In the genomic region with DNA sequence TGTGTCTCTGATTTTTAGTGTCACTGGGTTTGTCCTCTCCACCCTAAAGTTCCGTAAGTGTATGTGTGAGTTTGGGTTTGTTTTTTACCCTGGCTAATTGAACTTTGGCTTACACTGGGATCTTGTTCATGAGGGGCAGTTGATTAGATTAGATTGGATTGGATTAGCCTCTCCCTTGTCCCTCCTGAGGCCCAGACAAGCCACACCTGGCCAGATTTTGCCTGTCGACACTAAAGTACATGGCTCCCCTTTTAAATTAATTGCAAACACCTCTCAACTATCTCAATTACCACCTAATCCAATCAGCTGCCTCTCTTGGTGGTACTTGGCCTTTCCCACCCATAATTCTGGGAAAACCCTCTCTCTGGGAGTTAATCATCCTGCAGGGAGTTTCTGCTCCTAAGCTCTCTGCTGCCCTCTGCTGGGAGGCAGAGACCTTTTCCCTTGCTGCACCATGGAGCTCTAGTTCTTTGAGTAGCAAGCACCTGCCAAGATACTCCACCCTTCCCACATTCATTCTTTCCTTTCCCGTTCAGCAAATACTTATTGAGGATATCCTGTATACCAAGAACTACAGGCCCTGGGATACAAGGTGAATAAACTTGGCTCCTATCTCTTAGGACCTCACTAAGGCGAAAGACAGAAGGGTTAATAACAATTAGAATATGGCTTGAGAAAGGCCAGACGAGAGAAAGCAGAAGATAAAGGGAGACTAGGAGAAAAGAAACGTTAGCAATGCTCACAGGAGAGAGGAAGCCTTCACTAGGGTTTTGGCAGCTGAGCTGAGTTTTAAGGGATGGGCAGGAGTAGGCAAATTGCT, we compare ENCODE assay signal across 8 cellular contexts. TPM values are rescaled to one million over a fixed set of nuclear protein-coding genes. Genes with fewer than 3 reads are reported as not detected.
DNase-seq lines count a peak whose midpoint lies in the region; ATAC-seq, FAIRE-seq and TF ChIP-seq lines count a peak whose summit lies in the region.

No MANE protein-coding gene starts in this region.

- H4K91ac ChIP-seq in H1 (replicated peaks; ENCODE audit: insufficient read length, low read length): no peak overlapping the region

- H3K4me3 ChIP-seq in H7 (ENCODE audit: insufficient read depth, low read depth, low read length) (no peak overlapping the region), H1 (ENCODE audit: extremely low read depth in 1 of 4, insufficient read depth in 2 of 4, low read depth in 3 of 4, low read length in 4 of 4) (no peak overlapping the region), mesendoderm (ENCODE audit: low read length) (no peak overlapping the region)

- H3K4me3 Mint-ChIP-seq in activated CD8-positive, alpha-beta T cell treated with anti-CD3 and anti-CD28 coated beads, Interleukin-2, amount 10 ng/mL, durations not matched to agents 7 days and 5 days: no peak overlapping the region

- H3K27ac ChIP-seq in H1 (ENCODE audit: low read depth, low read length) (no peak overlapping the region), mesendoderm (ENCODE audit: low read depth, low read length) (no peak overlapping the region)

- H4K5ac ChIP-seq in H1 (ENCODE audit: insufficient read length, low read depth, low read length) (no peak overlapping the region), mesendoderm (ENCODE audit: low read length) (no peak overlapping the region)

- H2BK15ac ChIP-seq in H1 (ENCODE audit: low read length) (0 out of 2 replicates have a peak overlapping the region, but pooled peaks have one; percentile 46), mesendoderm (replicated peaks; ENCODE audit: low read depth) (no peak overlapping the region)

- no peaks in the 10 kb centered on the region for H3K36me3 Mint-ChIP-seq in activated CD8-positive, alpha-beta T cell treated with anti-CD3 and anti-CD28 coated beads, Interleukin-2, amount 10 ng/mL, durations not matched to agents 7 days and 5 days (ENCODE audit: low read depth)

- H2BK5ac ChIP-seq in H1 (ENCODE audit: low read depth, low read length) (no peak overlapping the region), mesendoderm (ENCODE audit: low read length) (no peak overlapping the region)

- H4K20me1 ChIP-seq in H1 (replicated peaks in 1 of 2; ENCODE audit: control insufficient read depth in 1 of 2, insufficient read depth in 2 of 2, low read length in 2 of 2): no peaks in the 10 kb centered on the region

- FAIRE-seq in H1 (lab: Jason Lieb, UNC): peak; percentile 90

- H3K79me1 ChIP-seq in H1 (ENCODE audit: low read depth, low read length): no peaks in the 10 kb centered on the region
- no peaks in the 10 kb centered on the region for H3K79me1 ChIP-seq in mesendoderm (ENCODE audit: low read length)

- no peaks in the 10 kb centered on the region for H3K79me2 ChIP-seq in H1 (ENCODE audit: control insufficient read depth in 1 of 2, insufficient read depth in 2 of 2, low read length in 2 of 2)
- H3K79me2 ChIP-seq in mesendoderm (ENCODE audit: control insufficient read depth, insufficient read depth, low read length): no peaks in the 10 kb centered on the region

- H3K9me3 Mint-ChIP-seq in activated CD8-positive, alpha-beta T cell treated with anti-CD3 and anti-CD28 coated beads, Interleukin-2, amount 10 ng/mL, durations not matched to agents 7 days and 5 days (ENCODE audit: insufficient read depth): no peaks in the 10 kb centered on the region

- H3K56ac ChIP-seq in H1 (replicated peaks; ENCODE audit: insufficient read length, low read depth, low read length): no peak overlapping the region
- no peak overlapping the region for H3K56ac ChIP-seq in mesendoderm (ENCODE audit: low read length)

- no peaks in the 10 kb centered on the region for H3K23me2 ChIP-seq in H1 (ENCODE audit: low read depth, low read length)

- POLR2A ChIA-PET in activated CD8-positive, alpha-beta T cell treated with anti-CD3 and anti-CD28 coated beads, Interleukin-2, amount 10 ng/mL, durations not matched to agents 7 days and 5 days (lab: Charles Lee): no interaction called here
- POLR2A ChIA-PET in H1 (lab: Charles Lee; ENCODE audit: partially characterized antibody): interaction anchor here (1.0 kb wide), 1 partner anchor 196 kb away, joined by 3 read pairs; no protein-coding TSS in a partner anchor

- no peaks in the 10 kb centered on the region for H3K9me3 ChIP-seq in H1 (ENCODE audit: insufficient read depth in 2 of 2, low read depth in 1 of 2, low read length in 1 of 2)

- no peak overlapping the region for H3K4ac ChIP-seq in H1 (replicated peaks; ENCODE audit: insufficient read length, low read depth, low read length)
- no peak overlapping the region for H3K4ac ChIP-seq in mesendoderm (ENCODE audit: low read depth, low read length)

- H3K4me2 ChIP-seq in H1 (ENCODE audit: insufficient read depth in 1 of 2, low read depth in 2 of 2, low read length in 2 of 2): no peak overlapping the region
- no peak overlapping the region for H3K4me2 ChIP-seq in mesendoderm (ENCODE audit: low read length)

- ATAC-seq in activated CD8-positive, alpha-beta T cell treated with anti-CD3 and anti-CD28 coated beads, Interleukin-2, amount 10 ng/mL, durations not matched to agents 7 days and 5 days: peak; percentile 61
- no peak for ATAC-seq in GM18520 (IDR thresholded peaks at IDR 0.05; ENCODE audit: unreplicated experiment)

- H3K4me1 ChIP-seq in H1 (replicated peaks in 1 of 4; ENCODE audit: control insufficient read depth in 3 of 4, insufficient read depth in 4 of 4, low read length in 3 of 4): no peaks in the 10 kb centered on the region
- H3K4me1 ChIP-seq in mesendoderm (ENCODE audit: control insufficient read depth, low read depth, low read length): no peaks in the 10 kb centered on the region

- TF ChIP-seq POLR2A in H1 (IDR thresholded peaks at IDR 0.05; ENCODE audit: control extremely low read depth in 1 of 2, low read depth in 2 of 2, low read length in 2 of 2): no peak

- H2BK20ac ChIP-seq in H1 (ENCODE audit: low read length): no peak overlapping the region

- H3K23ac ChIP-seq in H1 (ENCODE audit: insufficient read length) (no peak overlapping the region), mesendoderm (ENCODE audit: low read length) (no peak overlapping the region)

- no peak overlapping the region for H3K14ac ChIP-seq in H1 (ENCODE audit: insufficient read length)

- H4K8ac ChIP-seq in H1 (ENCODE audit: extremely low read depth, insufficient read depth, low read length) (no peak overlapping the region), mesendoderm (ENCODE audit: low read depth, low read length) (no peak overlapping the region)

- no peaks in the 10 kb centered on the region for H3K4me1 Mint-ChIP-seq in activated CD8-positive, alpha-beta T cell treated with anti-CD3 and anti-CD28 coated beads, Interleukin-2, amount 10 ng/mL, durations not matched to agents 7 days and 5 days (ENCODE audit: low read depth)

- no peak for TF ChIP-seq EP300 in H1 (IDR thresholded peaks at IDR 0.05; ENCODE audit: borderline replicate concordance in 1 of 2, low read depth in 2 of 2, low read length in 2 of 2)

- H2AFZ ChIP-seq in H1 (ENCODE audit: low read length): no peak overlapping the region

- WGBS in H1 (ENCODE audit: extremely low coverage in 1 of 2, insufficient coverage in 1 of 2, insufficient read length in 1 of 2, insufficient replicate concordance in 2 of 2, low coverage in 1 of 2, low lambda C conversion rate in 2 of 2, missing lambda C conversion rate in 1 of 2), 2 experiments: 56% methylated on average over 6 of the region's 6 CpGs; no CpG with 5 or more reads in 1 of the 2 experiments
- no CpG with 5 or more reads among the region's 6 CpGs for WGBS in mesendoderm (ENCODE audit: extremely low coverage, insufficient coverage, low lambda C conversion rate)

- no peak overlapping the region for H2BK120ac ChIP-seq in H1 (replicated peaks; ENCODE audit: low read depth, low read length)
- no peak overlapping the region for H2BK120ac ChIP-seq in mesendoderm (ENCODE audit: low read depth, low read length)

- no peak overlapping the region for H3K18ac ChIP-seq in H1 (ENCODE audit: extremely low read depth, low read length)
- H3K18ac ChIP-seq in mesendoderm (ENCODE audit: low read length): no peak overlapping the region

- peaks cover 12% of the 10 kb centered on the region for H3K27me3 Mint-ChIP-seq in activated CD8-positive, alpha-beta T cell treated with anti-CD3 and anti-CD28 coated beads, Interleukin-2, amount 10 ng/mL, durations not matched to agents 7 days and 5 days (ENCODE audit: low read depth)

- no peak overlapping the region for H2BK12ac ChIP-seq in H1 (ENCODE audit: low read depth, low read length)

- H2AK5ac ChIP-seq in H1 (ENCODE audit: low read depth, low read length) (no peak overlapping the region), mesendoderm (ENCODE audit: low read length) (no peak overlapping the region)

- peak; percentile 94 to 95 for TF ChIP-seq RAD21 in H1 (IDR thresholded peaks at IDR 0.05 in 1 of 2, conservative IDR thresholded peaks at IDR 0.05 in 1 of 2; ENCODE audit: low read depth in 2 of 2, low read length in 2 of 2)

- no peaks in the 10 kb centered on the region for H3K27me3 ChIP-seq in H7 (ENCODE audit: control insufficient read depth, insufficient read depth, low read length)
- peaks cover 0 to 1% (median 0%) of the 10 kb centered on the region in 4 experiments; a peak in 1 of 7 replicates for H3K27me3 ChIP-seq in H1 (replicated peaks in 1 of 4; ENCODE audit: control insufficient read depth in 3 of 4, extremely low read depth in 1 of 4, insufficient read depth in 3 of 4, low read length in 3 of 4)
- no peaks in the 10 kb centered on the region for H3K27me3 ChIP-seq in mesendoderm (ENCODE audit: insufficient read depth, low read length, poor library complexity)

- H3K36me3 ChIP-seq in H7 (replicated peaks; ENCODE audit: control insufficient read depth, insufficient read depth, low read length): no peaks in the 10 kb centered on the region
- H3K36me3 ChIP-seq in H1 (ENCODE audit: control insufficient read depth in 2 of 4, insufficient read depth in 4 of 4, low read length in 3 of 4): no peaks in the 10 kb centered on the region
- no peaks in the 10 kb centered on the region for H3K36me3 ChIP-seq in mesendoderm (ENCODE audit: control insufficient read depth, insufficient read depth, low read length)

- H3K27ac Mint-ChIP-seq in activated CD8-positive, alpha-beta T cell treated with anti-CD3 and anti-CD28 coated beads, Interleukin-2, amount 10 ng/mL, durations not matched to agents 7 days and 5 days: no peak overlapping the region

- peak; percentile 80 for DNase-seq in AG20443 (ENCODE audit: low spot score)
- peak; percentile 53 for DNase-seq in H7
- DNase-seq in NCI-H748 (lab: John Stamatoyannopoulos, UW; ENCODE audit: unreplicated experiment): peak; percentile 86
- peak; percentile 72 for DNase-seq in activated CD8-positive, alpha-beta T cell treated with anti-CD3 and anti-CD28 coated beads, Interleukin-2, amount 10 ng/mL, durations not matched to agents 7 days and 5 days
- peak; percentile 43 to 86 for DNase-seq in H1 (ENCODE audit: low read depth in 1 of 2, low spot score in 2 of 2)
- peak; percentile 85 for DNase-seq in mesendoderm
- DNase-seq in stimulated activated CD8-positive, alpha-beta memory T cell treated with anti-CD3 and anti-CD28 coated beads, Interleukin-2, amount 100 ng/mL, for 48 hours (ENCODE audit: low read depth in 2 of 2): peak; percentile 41 to 51

- CTCF ChIA-PET in activated CD8-positive, alpha-beta T cell treated with anti-CD3 and anti-CD28 coated beads, Interleukin-2, amount 10 ng/mL, durations not matched to agents 7 days and 5 days (lab: Charles Lee): interaction anchor here (0.6 to 3.2 kb wide), 37 partner anchors 7 to 369 kb away, joined by 3 to 28 read pairs (median 3); a partner anchor contains a TSS
- CTCF ChIA-PET in H1 (lab: Charles Lee; ENCODE audit: partially characterized antibody): interaction anchor here (0.6 to 6.9 kb wide), 38 partner anchors 10 to 1395 kb away, joined by 3 to 46 read pairs (median 3); no protein-coding TSS in a partner anchor

- peak; percentile 79 to 88 (median 88) for TF ChIP-seq CTCF in H1 (IDR thresholded peaks at IDR 0.05; ENCODE audit: control extremely low read depth in 1 of 3, insufficient read depth in 1 of 3, low read depth in 1 of 3, low read length in 3 of 3)

- H3K9ac ChIP-seq in H1 (replicated peaks in 1 of 4; ENCODE audit: extremely low read depth in 1 of 4, low read depth in 3 of 4, low read length in 3 of 4): no peak overlapping the region
- H3K9ac ChIP-seq in mesendoderm (ENCODE audit: low read length): no peak overlapping the region

RNA-seq across cellular contexts. Expression of a gene that starts 60.0 kb away (rescaled TPM):
- total RNA-seq in H7 (2014; rRNA removed; shearing (Covaris generic)): 10.3 and 18.4 TPM in 2 replicates
- 10 to 100 TPM; 44.5 to 44.8 TPM for total RNA-seq in activated CD8-positive, alpha-beta T cell treated with anti-CD3 and anti-CD28 coated beads, Interleukin-2, amount 10 ng/mL, durations not matched to agents 7 days and 5 days
- 32.9 and 35.2 TPM in 2 replicates for total RNA-seq in H1 (2021; fragmentation: NEBNext Ultra II Directional; extraction: Animal tissue kit (Norgen Biotek cat#: 25700))
- 8.2 and 19.7 TPM in 2 replicates for polyA plus RNA-seq in H1 (2011; rRNA removed)
- 20.6 TPM for polyA plus RNA-seq in H1 (2011; cell fraction: cytosol; rRNA removed)
- polyA plus RNA-seq in H1 (2011; cell fraction: nucleus; rRNA removed): 2.9 TPM
- 21.1 to 43.5 TPM (median 23.0 TPM) in 4 replicates for polyA plus RNA-seq in H1 (2012, experiment 1 of 2)
- 8.8 TPM for polyA plus RNA-seq in H1 (2012, experiment 2 of 2)
- polyA plus RNA-seq in H1 (2013, experiment 1 of 2): 36.3 TPM
- 35.2 TPM for polyA plus RNA-seq in H1 (2013, experiment 2 of 2)
- 3.1 and 3.7 TPM in 2 replicates for polyA minus RNA-seq in H1 (2011; rRNA and poly(A)+ RNA removed)
- polyA minus RNA-seq in H1 (2011; cell fraction: cytosol; rRNA and poly(A)+ RNA removed): 5.6 TPM
- 12.8 TPM for polyA minus RNA-seq in H1 (2011; cell fraction: nucleus; rRNA and poly(A)+ RNA removed)
- polyA plus RNA-seq in mesendoderm (2013, experiment 1 of 2): 58.1 TPM
- 59.4 TPM for polyA plus RNA-seq in mesendoderm (2013, experiment 2 of 2)
